In the genomic region with DNA sequence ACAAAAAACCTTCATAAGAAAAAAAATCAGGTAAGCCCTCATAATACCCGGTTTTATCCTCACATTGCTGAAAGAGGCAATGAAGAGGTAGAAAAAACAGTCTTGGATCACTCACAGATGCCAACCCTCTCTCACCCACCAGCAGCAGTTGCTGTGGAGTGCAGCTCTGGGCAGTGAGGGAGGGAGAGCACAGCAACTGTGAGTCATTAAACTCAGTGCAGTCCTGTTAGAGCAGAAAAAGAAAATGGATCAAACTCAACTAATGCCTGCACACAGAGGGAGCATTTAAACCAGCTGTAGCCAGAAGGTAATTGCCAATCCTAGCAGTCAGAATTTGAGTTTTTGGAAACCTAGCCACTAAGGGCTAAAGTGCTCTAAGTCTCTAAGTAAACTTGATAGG, we compare ENCODE assay signal across 27 cellular contexts.
DNase-seq lines count a peak whose midpoint lies in the region; ATAC-seq and TF ChIP-seq lines count a peak whose summit lies in the region.
"Had no signal": no experiment of that assay in that cellular context is flagged by ENCODE, and none has a peak within 500 bp of the region (broad histone marks: within the 10 kb centered on the region; RNA-seq: fewer than 3 reads in every experiment).

No MANE protein-coding gene starts in this region.

- H3K9me3 ChIP-seq in SK-N-SH (no peaks in the 10 kb centered on the region), PC-9 (ENCODE audit: insufficient read depth, low read depth) (peaks cover 5% of the 10 kb centered on the region; the same call in 1 of the 2 replicates), vagina (no peaks in the 10 kb centered on the region), mucosa of descending colon (peaks cover 22% of the 10 kb centered on the region)

- TF ChIP-seq CTCF in SK-N-SH (IDR thresholded peaks at IDR 0.05) (no peak), PC-9 (conservative IDR thresholded peaks at IDR 0.05) (no peak), foreskin keratinocyte (conservative IDR thresholded peaks at IDR 0.05) (no peak), vagina (IDR thresholded peaks at IDR 0.05) (no peak), mucosa of descending colon (IDR thresholded peaks at IDR 0.05) (no peak)

- H3K27ac ChIP-seq in SK-N-SH (ENCODE audit: low read depth in 2 of 2, low read length in 1 of 2) (no peak overlapping the region), PC-9 (no peak overlapping the region), foreskin keratinocyte (no peak overlapping the region), vagina (no peak overlapping the region)
- H3K27ac ChIP-seq: BLaER1 treated with 17β-estradiol and CSF1 and Interleukin-3, amounts not matched to agents 10 nM and 100 nM; dorsolateral prefrontal cortex; KMS-11 had no signal

- POLR2A ChIA-PET in SK-N-SH (lab: Yijun Ruan, JAX) (no interaction called here), PC-9 (lab: Charles Lee; ENCODE audit: unreplicated experiment) (no interaction called here)

- TF ChIP-seq POLR2A in vagina (IDR thresholded peaks at IDR 0.05), result no peak

- ATAC-seq in SK-N-SH treated with all-trans-retinoic acid at 6 μM for 48 hours, result peak; percentile 59
- peak; percentile 51 for ATAC-seq in foreskin keratinocyte
- no peak for ATAC-seq in GM18511 (IDR thresholded peaks at IDR 0.05; ENCODE audit: unreplicated experiment)
- ATAC-seq in mucosa of descending colon, result no peak
- ATAC-seq: activated CD4-positive, CD25-positive, alpha-beta regulatory T cell treated with anti-CD3 and anti-CD28 coated beads, Interleukin-2, amount 50 U/mL, for 24 hours; activated CD8-positive, alpha-beta T cell treated with anti-CD3 and anti-CD28 coated beads, Interleukin-2, amount 10 ng/mL, durations not matched to agents 7 days and 5 days; HCT116 had no signal

- H3K27me3 ChIP-seq in SK-N-SH (ENCODE audit: insufficient read depth), result no peaks in the 10 kb centered on the region
- no peaks in the 10 kb centered on the region for H3K27me3 ChIP-seq in PC-9 (ENCODE audit: insufficient read depth, low read depth)
- H3K27me3 ChIP-seq in foreskin keratinocyte, result no peaks in the 10 kb centered on the region
- H3K27me3 ChIP-seq in vagina, result no peaks in the 10 kb centered on the region
- H3K27me3 ChIP-seq: BLaER1 treated with 17β-estradiol and CSF1 and Interleukin-3, amounts not matched to agents 10 nM and 100 nM; dorsolateral prefrontal cortex had no signal

- intact Hi-C loops in PC-9 (cut with micrococcal nuclease; ENCODE audit: unreplicated experiment) (no loop called here), vagina (cut with DNase I) (no loop called here), mucosa of descending colon (cut with DNase I, micrococcal nuclease) (no loop called here)

- no peaks in the 10 kb centered on the region for H3K36me3 ChIP-seq in SK-N-SH (replicated peaks in 1 of 2; ENCODE audit: control insufficient read depth in 1 of 2, insufficient read depth in 2 of 2, low read length in 1 of 2)
- no peaks in the 10 kb centered on the region for H3K36me3 ChIP-seq in PC-9 (ENCODE audit: low read depth)
- H3K36me3 ChIP-seq in vagina, result no peaks in the 10 kb centered on the region
- no peaks in the 10 kb centered on the region for H3K36me3 ChIP-seq in mucosa of descending colon (ENCODE audit: low read depth)
- H3K36me3 ChIP-seq: BLaER1 treated with 17β-estradiol and CSF1 and Interleukin-3, amounts not matched to agents 10 nM and 100 nM had no signal

- H3K79me2 ChIP-seq in SK-N-SH (ENCODE audit: insufficient read depth), result no peaks in the 10 kb centered on the region
- no peaks in the 10 kb centered on the region for H3K79me2 ChIP-seq in PC-9 (ENCODE audit: low read depth)

- BruUV-seq in PC-9 (replicated peaks; lab: Mats Ljungman, UMichigan), result no TSS peak

- H3K4me2 ChIP-seq in SK-N-SH, result no peak overlapping the region
- no peak overlapping the region for H3K4me2 ChIP-seq in PC-9
- H3K4me2 ChIP-seq: BLaER1 treated with 17β-estradiol and CSF1 and Interleukin-3, amounts not matched to agents 10 nM and 100 nM; KMS-11; smooth muscle cell had no signal

- no peaks in the 10 kb centered on the region for H3F3A ChIP-seq in SK-N-SH (replicated peaks; ENCODE audit: insufficient read depth)
- H3F3A ChIP-seq in PC-9 (ENCODE audit: insufficient read depth, low read depth), result no peaks in the 10 kb centered on the region

- TF ChIP-seq RAD21 in SK-N-SH (IDR thresholded peaks at IDR 0.05; ENCODE audit: low read length), result no peak

- 56% methylated on average over 1 of the region's 1 CpG for WGBS in SK-N-SH (ENCODE audit: low lambda C conversion rate)

- H2AFZ ChIP-seq in SK-N-SH (ENCODE audit: low read depth), result no peak overlapping the region
- H2AFZ ChIP-seq in PC-9, result peak overlapping the region; percentile 46; the same call in 1 of the 2 replicates

- DNase-seq in SK-N-SH (no peak), PC-9 (no peak), foreskin keratinocyte (peak; percentile 7 to 34), vagina (ENCODE audit: extremely low spot score in 2 of 2) (no peak), LoVo (ENCODE audit: low spot score) (no peak), mucosa of descending colon (no peak)
- DNase-seq: activated CD8-positive, alpha-beta T cell treated with anti-CD3 and anti-CD28 coated beads, Interleukin-2, amount 10 ng/mL, durations not matched to agents 7 days and 5 days; activated naive CD4-positive, alpha-beta T cell treated with Interleukin-2 at 50 U/mL for 16 hours; activated T-cell treated with anti-CD3 and anti-CD28 coated beads, Interleukin-2, amount 50 U/mL, for 1 hour; amygdala; Calu3; caudate nucleus; dorsolateral prefrontal cortex; foreskin fibroblast; islet precursor cell; NCI-H2029; NCI-H82; SHP77; stimulated activated naive CD4-positive, alpha-beta T cell had no signal

- no peak overlapping the region for H3K9ac ChIP-seq in SK-N-SH
- H3K9ac ChIP-seq: BLaER1 treated with 17β-estradiol and CSF1 and Interleukin-3, amounts not matched to agents 10 nM and 100 nM; KMS-11 had no signal

- CTCF ChIA-PET in SK-N-SH (lab: Yijun Ruan, JAX) (no interaction called here), PC-9 (lab: Charles Lee) (no interaction called here)

- H4K20me1 ChIP-seq in SK-N-SH (ENCODE audit: insufficient read depth) (no peaks in the 10 kb centered on the region), PC-9 (ENCODE audit: insufficient read depth) (no peaks in the 10 kb centered on the region)
- H4K20me1 ChIP-seq: BLaER1 treated with 17β-estradiol and CSF1 and Interleukin-3, amounts not matched to agents 10 nM and 100 nM had no signal

- H3K4me3 ChIP-seq in SK-N-SH (ENCODE audit: low read depth in 2 of 2, low read length in 1 of 2) (no peak overlapping the region), PC-9 (no peak overlapping the region), vagina (no peak overlapping the region), mucosa of descending colon (no peak overlapping the region)
- H3K4me3 ChIP-seq: BLaER1 treated with 17β-estradiol and CSF1 and Interleukin-3, amounts not matched to agents 10 nM and 100 nM; dorsolateral prefrontal cortex; lung; smooth muscle cell had no signal

- no peak for TF ChIP-seq EP300 in SK-N-SH (IDR thresholded peaks at IDR 0.05; ENCODE audit: borderline replicate concordance in 1 of 2, low read depth in 1 of 2, low read length in 1 of 2)

- no peaks in the 10 kb centered on the region; the same call in 1 of the 2 replicates for H3K9me2 ChIP-seq in SK-N-SH
- H3K9me2 ChIP-seq in PC-9 (ENCODE audit: insufficient read depth), result no peaks in the 10 kb centered on the region

- H3K4me1 ChIP-seq in SK-N-SH (ENCODE audit: control insufficient read depth in 1 of 2, insufficient read depth in 2 of 2, low read depth in 1 of 2, low read length in 1 of 2) (no peaks in the 10 kb centered on the region), PC-9 (replicated peaks; ENCODE audit: insufficient read depth) (no peaks in the 10 kb centered on the region), foreskin keratinocyte (peaks cover 5% of the 10 kb centered on the region), vagina (no peaks in the 10 kb centered on the region), mucosa of descending colon (ENCODE audit: low read depth) (no peaks in the 10 kb centered on the region)
- H3K4me1 ChIP-seq: BLaER1 treated with 17β-estradiol and CSF1 and Interleukin-3, amounts not matched to agents 10 nM and 100 nM had no signal

TF ChIP-seq in SK-N-SH treated with all-trans-retinoic acid at 6 μM for 48 hours, 23 proteins besides CTCF, POLR2A, EP300 and RAD21 (continues in another document):
- TF ChIP-seq ZFP30 (CRISPR knock-in tag; IDR thresholded peaks at IDR 0.05) (no peak), ZNF70 (CRISPR knock-in tag; IDR thresholded peaks at IDR 0.05) (no peak)

TF ChIP-seq in SK-N-SH, 30 proteins besides CTCF, POLR2A, EP300 and RAD21:
- TF ChIP-seq MXI1 (IDR thresholded peaks at IDR 0.05; ENCODE audit: low read depth, low read length) (no peak), CHD2 (IDR thresholded peaks at IDR 0.05; ENCODE audit: low read length, partially characterized antibody) (no peak), TAF1 (IDR thresholded peaks at IDR 0.05; ENCODE audit: borderline replicate concordance, low read depth, low read length) (no peak), RFX5 (IDR thresholded peaks at IDR 0.05; ENCODE audit: low read length) (no peak), TEAD4 (IDR thresholded peaks at IDR 0.05; ENCODE audit: borderline replicate concordance, insufficient read depth) (no peak), RXRA (IDR thresholded peaks at IDR 0.05; ENCODE audit: borderline replicate concordance, low read depth) (no peak)
- TF ChIP-seq, protein P1, sequence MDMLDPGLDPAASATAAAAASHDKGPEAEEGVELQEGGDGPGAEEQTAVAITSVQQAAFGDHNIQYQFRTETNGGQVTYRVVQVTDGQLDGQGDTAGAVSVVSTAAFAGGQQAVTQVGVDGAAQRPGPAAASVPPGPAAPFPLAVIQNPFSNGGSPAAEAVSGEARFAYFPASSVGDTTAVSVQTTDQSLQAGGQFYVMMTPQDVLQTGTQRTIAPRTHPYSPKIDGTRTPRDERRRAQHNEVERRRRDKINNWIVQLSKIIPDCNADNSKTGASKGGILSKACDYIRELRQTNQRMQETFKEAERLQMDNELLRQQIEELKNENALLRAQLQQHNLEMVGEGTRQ (IDR thresholded peaks at IDR 0.05; ENCODE audit: borderline replicate concordance, low read depth, low read length), result no peak
- TF ChIP-seq, protein P2, sequence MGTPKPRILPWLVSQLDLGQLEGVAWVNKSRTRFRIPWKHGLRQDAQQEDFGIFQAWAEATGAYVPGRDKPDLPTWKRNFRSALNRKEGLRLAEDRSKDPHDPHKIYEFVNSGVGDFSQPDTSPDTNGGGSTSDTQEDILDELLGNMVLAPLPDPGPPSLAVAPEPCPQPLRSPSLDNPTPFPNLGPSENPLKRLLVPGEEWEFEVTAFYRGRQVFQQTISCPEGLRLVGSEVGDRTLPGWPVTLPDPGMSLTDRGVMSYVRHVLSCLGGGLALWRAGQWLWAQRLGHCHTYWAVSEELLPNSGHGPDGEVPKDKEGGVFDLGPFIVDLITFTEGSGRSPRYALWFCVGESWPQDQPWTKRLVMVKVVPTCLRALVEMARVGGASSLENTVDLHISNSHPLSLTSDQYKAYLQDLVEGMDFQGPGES (IDR thresholded peaks at IDR 0.05; ENCODE audit: low read depth, low read length), result no peak

Comparison
In these comparisons a context has a peak if more than half of its experiments do, and no peak if none do; other contexts are left out.
1. ATAC-seq: peak in SK-N-SH treated with all-trans-retinoic acid at 6 μM for 48 hours (single experiment) and foreskin keratinocyte (single experiment); none in GM18511 (single experiment) and mucosa of descending colon (single experiment).
2. DNase-seq: peak in foreskin keratinocyte (2 of 2); none in SK-N-SH (single experiment), PC-9 (0 of 2), vagina (0 of 2), LoVo (single experiment) and mucosa of descending colon (0 of 3).